ENCODE assay signal across 1 cellular context in the genomic region with DNA sequence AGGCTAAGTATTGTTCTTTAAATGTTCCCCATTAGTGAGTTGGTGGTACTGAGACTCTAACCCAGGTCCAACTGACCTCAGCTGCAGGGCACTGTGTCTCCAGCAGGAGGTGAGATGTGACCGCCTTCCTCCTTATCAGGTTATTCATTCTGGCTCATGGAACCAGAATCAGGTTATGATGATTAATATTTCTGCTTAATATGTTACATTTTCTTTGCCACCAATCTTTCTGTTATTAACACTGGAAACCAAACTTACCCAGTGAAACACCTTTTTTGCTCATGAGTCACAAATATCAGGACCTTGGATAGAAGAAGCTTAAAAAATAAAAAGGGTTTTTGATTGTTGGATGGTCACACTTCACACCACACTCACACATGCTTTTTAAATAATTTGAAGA.
TF ChIP-seq lines count a peak whose summit lies in the region.

No MANE protein-coding gene starts in this region.

TF ChIP-seq in SK-N-SH, 30 proteins besides CTCF, POLR2A, EP300 and RAD21 (continued from another document):
- TF ChIP-seq, protein P1, sequence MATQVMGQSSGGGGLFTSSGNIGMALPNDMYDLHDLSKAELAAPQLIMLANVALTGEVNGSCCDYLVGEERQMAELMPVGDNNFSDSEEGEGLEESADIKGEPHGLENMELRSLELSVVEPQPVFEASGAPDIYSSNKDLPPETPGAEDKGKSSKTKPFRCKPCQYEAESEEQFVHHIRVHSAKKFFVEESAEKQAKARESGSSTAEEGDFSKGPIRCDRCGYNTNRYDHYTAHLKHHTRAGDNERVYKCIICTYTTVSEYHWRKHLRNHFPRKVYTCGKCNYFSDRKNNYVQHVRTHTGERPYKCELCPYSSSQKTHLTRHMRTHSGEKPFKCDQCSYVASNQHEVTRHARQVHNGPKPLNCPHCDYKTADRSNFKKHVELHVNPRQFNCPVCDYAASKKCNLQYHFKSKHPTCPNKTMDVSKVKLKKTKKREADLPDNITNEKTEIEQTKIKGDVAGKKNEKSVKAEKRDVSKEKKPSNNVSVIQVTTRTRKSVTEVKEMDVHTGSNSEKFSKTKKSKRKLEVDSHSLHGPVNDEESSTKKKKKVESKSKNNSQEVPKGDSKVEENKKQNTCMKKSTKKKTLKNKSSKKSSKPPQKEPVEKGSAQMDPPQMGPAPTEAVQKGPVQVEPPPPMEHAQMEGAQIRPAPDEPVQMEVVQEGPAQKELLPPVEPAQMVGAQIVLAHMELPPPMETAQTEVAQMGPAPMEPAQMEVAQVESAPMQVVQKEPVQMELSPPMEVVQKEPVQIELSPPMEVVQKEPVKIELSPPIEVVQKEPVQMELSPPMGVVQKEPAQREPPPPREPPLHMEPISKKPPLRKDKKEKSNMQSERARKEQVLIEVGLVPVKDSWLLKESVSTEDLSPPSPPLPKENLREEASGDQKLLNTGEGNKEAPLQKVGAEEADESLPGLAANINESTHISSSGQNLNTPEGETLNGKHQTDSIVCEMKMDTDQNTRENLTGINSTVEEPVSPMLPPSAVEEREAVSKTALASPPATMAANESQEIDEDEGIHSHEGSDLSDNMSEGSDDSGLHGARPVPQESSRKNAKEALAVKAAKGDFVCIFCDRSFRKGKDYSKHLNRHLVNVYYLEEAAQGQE (IDR thresholded peaks at IDR 0.05; ENCODE audit: low read depth, low read length) = peak; percentile 64
